1 cellular context compared by ENCODE assay signal in genomic region chr20:1503564-1504227, GRCh38.
TF ChIP-seq lines count a peak whose summit lies in the region.

No MANE protein-coding gene starts in this region.

TF ChIP-seq in HepG2, 621 proteins besides CTCF, POLR2A, EP300 and RAD21 (continued from another document and continues in another):
- TF ChIP-seq RERE (CRISPR knock-in tag; IDR thresholded peaks at IDR 0.05; ENCODE audit: low read depth), result no peak
- no peak for TF ChIP-seq ZNF432 (CRISPR knock-in tag; IDR thresholded peaks at IDR 0.05; ENCODE audit: borderline replicate concordance)
- no peak for TF ChIP-seq ZNF33A (CRISPR knock-in tag; IDR thresholded peaks at IDR 0.05; ENCODE audit: borderline replicate concordance)
- TF ChIP-seq ZMAT5 (CRISPR knock-in tag; IDR thresholded peaks at IDR 0.05; ENCODE audit: borderline replicate concordance, low read depth), result no peak
- TF ChIP-seq KLF6 (CRISPR knock-in tag; IDR thresholded peaks at IDR 0.05), result 0 out of 2 replicates have a peak, but pooled peaks have one; percentile 21
- no peak for TF ChIP-seq ZFAT (CRISPR knock-in tag; conservative IDR thresholded peaks at IDR 0.05)
- no peak for TF ChIP-seq MZF1 (CRISPR knock-in tag; IDR thresholded peaks at IDR 0.05; ENCODE audit: borderline replicate concordance)
- no peak for TF ChIP-seq MEIS1 (CRISPR knock-in tag; IDR thresholded peaks at IDR 0.05; ENCODE audit: borderline replicate concordance)
- TF ChIP-seq PHB2 (IDR thresholded peaks at IDR 0.05; ENCODE audit: partially characterized antibody), result no peak
- TF ChIP-seq ZNF674 (CRISPR knock-in tag; IDR thresholded peaks at IDR 0.05; ENCODE audit: low read depth), result no peak
- no peak for TF ChIP-seq ZBTB3 (CRISPR knock-in tag; IDR thresholded peaks at IDR 0.05; ENCODE audit: borderline replicate concordance, low read depth)
- no peak for TF ChIP-seq ZNF619 (CRISPR knock-in tag; IDR thresholded peaks at IDR 0.05)
- TF ChIP-seq SIN3B (IDR thresholded peaks at IDR 0.05; ENCODE audit: low read length), result no peak; the same call in 1 of the 2 replicates
- TF ChIP-seq ZNF616 (CRISPR knock-in tag; IDR thresholded peaks at IDR 0.05; ENCODE audit: low read depth), result no peak
- TF ChIP-seq ISL2 (CRISPR knock-in tag; IDR thresholded peaks at IDR 0.05), result no peak
- peak; percentile 74; the same call in 1 of the 2 replicates for TF ChIP-seq SAP130 (CRISPR knock-in tag; IDR thresholded peaks at IDR 0.05; ENCODE audit: low read depth)
- TF ChIP-seq SMAD1 (CRISPR knock-in tag; IDR thresholded peaks at IDR 0.05; ENCODE audit: borderline replicate concordance, low read depth), result no peak
- no peak for TF ChIP-seq ZNF367 (CRISPR knock-in tag; IDR thresholded peaks at IDR 0.05; ENCODE audit: borderline replicate concordance)
- TF ChIP-seq CREM (IDR thresholded peaks at IDR 0.05), result peak; percentile 47; the same call in 1 of the 2 replicates
- TF ChIP-seq CREM (CRISPR knock-in tag; IDR thresholded peaks at IDR 0.05), result no peak
- 0 out of 2 replicates have a peak, but pooled peaks have one; percentile 11 for TF ChIP-seq BCL6 (CRISPR knock-in tag; IDR thresholded peaks at IDR 0.05)
- no peak for TF ChIP-seq TCF12 (IDR thresholded peaks at IDR 0.05)
- no peak for TF ChIP-seq TCF12 (CRISPR knock-in tag; IDR thresholded peaks at IDR 0.05)
- TF ChIP-seq PCBP1 (IDR thresholded peaks at IDR 0.05; ENCODE audit: borderline replicate concordance, low read depth, low read length), result no peak
- TF ChIP-seq ZNF891 (CRISPR knock-in tag; IDR thresholded peaks at IDR 0.05), result no peak
- peak; percentile 58; the same call in 1 of the 2 replicates for TF ChIP-seq GATAD1 (CRISPR knock-in tag; IDR thresholded peaks at IDR 0.05)
- 0 out of 2 replicates have a peak, but pooled peaks have one; percentile 47 for TF ChIP-seq NFKBIZ (CRISPR knock-in tag; IDR thresholded peaks at IDR 0.05)
- no peak for TF ChIP-seq HNF4A (CRISPR knock-in tag; IDR thresholded peaks at IDR 0.05)
- no peak for TF ChIP-seq ZNF747 (CRISPR knock-in tag; IDR thresholded peaks at IDR 0.05; ENCODE audit: borderline replicate concordance)
- TF ChIP-seq RFXAP (CRISPR knock-in tag; IDR thresholded peaks at IDR 0.05; ENCODE audit: borderline replicate concordance), result no peak
- TF ChIP-seq ZNF503 (CRISPR knock-in tag; IDR thresholded peaks at IDR 0.05), result no peak
- TF ChIP-seq SKI (IDR thresholded peaks at IDR 0.05; ENCODE audit: partially characterized antibody), result peak; percentile 67
- TF ChIP-seq ZNF629 (CRISPR knock-in tag; conservative IDR thresholded peaks at IDR 0.05), result no peak
- no peak for TF ChIP-seq ZNF782 (CRISPR knock-in tag; IDR thresholded peaks at IDR 0.05; ENCODE audit: borderline replicate concordance)
- no peak for TF ChIP-seq ZNF207 (IDR thresholded peaks at IDR 0.05; ENCODE audit: borderline replicate concordance)
- peak; percentile 57; the same call in 1 of the 2 replicates for TF ChIP-seq GABPB1 (CRISPR knock-in tag; IDR thresholded peaks at IDR 0.05)
- no peak for TF ChIP-seq MNT (IDR thresholded peaks at IDR 0.05)
- no peak for TF ChIP-seq NONO (IDR thresholded peaks at IDR 0.05)
- 0 out of 2 replicates have a peak, but pooled peaks have one; percentile 27 for TF ChIP-seq NONO (CRISPR knock-in tag; conservative IDR thresholded peaks at IDR 0.05)
- peak; percentile 61; the same call in 1 of the 2 replicates for TF ChIP-seq ZNF652 (CRISPR knock-in tag; IDR thresholded peaks at IDR 0.05; ENCODE audit: borderline replicate concordance, low read depth)
- no peak for TF ChIP-seq GATA4 (IDR thresholded peaks at IDR 0.05; ENCODE audit: borderline replicate concordance, low read depth)
- TF ChIP-seq MEIS2 (CRISPR knock-in tag; IDR thresholded peaks at IDR 0.05), result no peak
- no peak for TF ChIP-seq GFI1 (CRISPR knock-in tag; IDR thresholded peaks at IDR 0.05; ENCODE audit: borderline replicate concordance)
- TF ChIP-seq CCAR2 (optimal IDR thresholded peaks at IDR 0.05; ENCODE audit: low read depth, low read length), result no peak
- no peak for TF ChIP-seq ZNF292 (CRISPR knock-in tag; IDR thresholded peaks at IDR 0.05; ENCODE audit: borderline replicate concordance, low read depth)
- no peak for TF ChIP-seq HES4 (CRISPR knock-in tag; IDR thresholded peaks at IDR 0.05; ENCODE audit: borderline replicate concordance)
- TF ChIP-seq HMG20B (CRISPR knock-in tag; conservative IDR thresholded peaks at IDR 0.05), result peak; percentile 56; the same call in 1 of the 2 replicates
- TF ChIP-seq NCOR1 (IDR thresholded peaks at IDR 0.05; ENCODE audit: borderline replicate concordance, low read length), result no peak
- no peak for TF ChIP-seq MYC (CRISPR knock-in tag; IDR thresholded peaks at IDR 0.05; ENCODE audit: borderline replicate concordance)
- TF ChIP-seq NR2F6 (IDR thresholded peaks at IDR 0.05), result no peak
- TF ChIP-seq NR2F6 (CRISPR knock-in tag; IDR thresholded peaks at IDR 0.05), result peak; percentile 11; the same call in 1 of the 2 replicates
- no peak for TF ChIP-seq MED13 (CRISPR knock-in tag; IDR thresholded peaks at IDR 0.05)
- TF ChIP-seq MAFF (IDR thresholded peaks at IDR 0.05; ENCODE audit: low read depth, low read length), result 0 out of 2 replicates have a peak, but pooled peaks have one; percentile 21
- TF ChIP-seq KLF9 (CRISPR knock-in tag; IDR thresholded peaks at IDR 0.05; ENCODE audit: low read depth), result no peak
- no peak for TF ChIP-seq ZNF75D (CRISPR knock-in tag; IDR thresholded peaks at IDR 0.05; ENCODE audit: borderline replicate concordance)
- TF ChIP-seq FOXO1 (CRISPR knock-in tag; IDR thresholded peaks at IDR 0.05), result peak; percentile 61; the same call in 1 of the 2 replicates
- TF ChIP-seq ZNF646 (CRISPR knock-in tag; IDR thresholded peaks at IDR 0.05), result no peak
- peak; percentile 70 for TF ChIP-seq THAP11 (CRISPR knock-in tag; IDR thresholded peaks at IDR 0.05)
- no peak for TF ChIP-seq ZNF263 (CRISPR knock-in tag; IDR thresholded peaks at IDR 0.05)
- no peak for TF ChIP-seq GPN1 (CRISPR knock-in tag; IDR thresholded peaks at IDR 0.05; ENCODE audit: borderline replicate concordance)
- TF ChIP-seq U2AF2 (IDR thresholded peaks at IDR 0.05; ENCODE audit: low read depth, low read length), result no peak
- TF ChIP-seq FOXC1 (CRISPR knock-in tag; IDR thresholded peaks at IDR 0.05; ENCODE audit: borderline replicate concordance), result no peak
